ENCODE assay signal across 7 cellular contexts in genomic region chr19:9323919-9324583, GRCh38. TPM values are rescaled to one million over a fixed set of nuclear protein-coding genes. Genes with fewer than 3 reads are reported as not detected.
DNase-seq lines count a peak whose midpoint lies in the region; ATAC-seq, FAIRE-seq and TF ChIP-seq lines count a peak whose summit lies in the region.

TSS of gene ZNF559 (plus strand) at chr19:9324179. CDS start at chr19:9338550, 14,371 bp downstream.

- ATAC-seq in GM18505 (IDR thresholded peaks at IDR 0.05; ENCODE audit: unreplicated experiment) (peak; percentile 96), HG02943 (IDR thresholded peaks at IDR 0.05; ENCODE audit: low read depth, unreplicated experiment) (peak; percentile 97)

- no peaks in the 10 kb centered on the region for H4K20me1 ChIP-seq in astrocyte (ENCODE audit: insufficient read depth, low read length)

- peak within 1 kb of the TSS; percentile 83 for H3K4me3 Mint-ChIP-seq in astrocyte (ENCODE audit: unreplicated experiment)

- peaks cover 8% of the 10 kb centered on the region for H3K79me2 ChIP-seq in astrocyte (ENCODE audit: insufficient read depth, low read length)

- peak; percentile 44 for DNase-seq in NCI-H187 treated with DMSO at 0.1 percent for 48 hours (lab: John Stamatoyannopoulos, UW)
- peak; percentile 88 for DNase-seq in T-helper 22 cell (ENCODE audit: low read depth)
- DNase-seq in astrocyte (ENCODE audit: low read depth): peak; percentile 91
- DNase-seq in hepatic stellate cell (ENCODE audit: low spot score): peak; percentile 96
- DNase-seq in retina: peak; percentile 99

- peaks cover 4% of the 10 kb centered on the region for H3K36me3 Mint-ChIP-seq in astrocyte (ENCODE audit: low read depth, unreplicated experiment)

- peak within 1 kb of the TSS; percentile 89 for H2AFZ ChIP-seq in astrocyte (ENCODE audit: low read depth, low read length)

- peak; percentile 64 for TF ChIP-seq POLR2A in GM18505 (IDR thresholded peaks at IDR 0.05; ENCODE audit: borderline replicate concordance, extremely low read depth, insufficient read depth, insufficient read length)

- H3K9me3 ChIP-seq in astrocyte (ENCODE audit: insufficient read depth, low read depth, low read length): peaks cover 6% of the 10 kb centered on the region

- H3K27me3 ChIP-seq in astrocyte (ENCODE audit: insufficient read depth, low read length): no peaks in the 10 kb centered on the region

- FAIRE-seq in astrocyte (lab: Jason Lieb, UNC): peak; percentile 26

- H3K27ac Mint-ChIP-seq in astrocyte (ENCODE audit: unreplicated experiment): peak within 1 kb of the TSS; percentile 47

- TF ChIP-seq CTCF in astrocyte (IDR thresholded peaks at IDR 0.05; ENCODE audit: insufficient read depth, low read depth, low read length): peak; percentile 30

- H3K4me2 ChIP-seq in astrocyte (ENCODE audit: low read length): peak within 1 kb of the TSS; percentile 86

- H3K9ac ChIP-seq in astrocyte (ENCODE audit: low read length): peak within 1 kb of the TSS; percentile 76

- H3K9me3 Mint-ChIP-seq in astrocyte (ENCODE audit: unreplicated experiment): peaks cover 37% of the 10 kb centered on the region

- H3K27me3 Mint-ChIP-seq in astrocyte (ENCODE audit: low read depth, unreplicated experiment): no peaks in the 10 kb centered on the region

- H3K36me3 ChIP-seq in astrocyte (ENCODE audit: insufficient read depth, low read length): no peaks in the 10 kb centered on the region

- peak within 1 kb of the TSS; percentile 40 for H3K27ac ChIP-seq in astrocyte (ENCODE audit: low read depth, low read length)

- H3K4me3 ChIP-seq in astrocyte (ENCODE audit: insufficient read depth, low read depth, low read length): peak within 1 kb of the TSS; percentile 69

- no peaks in the 10 kb centered on the region for H3K4me1 Mint-ChIP-seq in astrocyte (ENCODE audit: low read depth, unreplicated experiment)

- H3K4me1 ChIP-seq in astrocyte (ENCODE audit: insufficient read depth, low read length): peaks cover 5% of the 10 kb centered on the region

RNA-seq across cellular contexts. Expression of gene ZNF559, which starts in this region (rescaled TPM):
- 4.7 and 5.5 TPM in 2 replicates for total RNA-seq in astrocyte

Comparison
In these comparisons a context has a peak if more than half of its experiments do, and no peak if none do; other contexts are left out.
1. Peak in every context shown above with its lines: DNase-seq, ATAC-seq, H3K4me3 ChIP-seq and H3K27ac ChIP-seq.
2. DNase-seq: peak in every context shown above with its lines; median percentile 99 in retina; 96 in hepatic stellate cell; 91 in astrocyte; 88 in T-helper 22 cell; 44 in NCI-H187 treated with DMSO at 0.1 percent for 48 hours.